8 cellular contexts compared by ENCODE assay signal in genomic region chr1:116375165-116375883, GRCh38. TPM values are rescaled to one million over a fixed set of nuclear protein-coding genes. Genes with fewer than 3 reads are reported as not detected.
A peak's percentile ranks its signal among the peaks of the same experiment; 100 is the strongest.
DNase-seq lines count a peak whose midpoint lies in the region; ATAC-seq and TF ChIP-seq lines count a peak whose summit lies in the region.

No MANE protein-coding gene starts in this region.

- H3K4me3 ChIP-seq in ectodermal cell (ENCODE audit: insufficient read depth, low read depth, low read length), result peak overlapping the region; percentile 75

- ATAC-seq in HG02938 (IDR thresholded peaks at IDR 0.05; ENCODE audit: unreplicated experiment), result no peak
- ATAC-seq in HG02642 (IDR thresholded peaks at IDR 0.05; ENCODE audit: poor library complexity, unreplicated experiment), result no peak

- no peaks in the 10 kb centered on the region for H3K9me3 ChIP-seq in ectodermal cell (ENCODE audit: control insufficient read depth, low read length)

- H3K36me3 Mint-ChIP-seq in nephron (ENCODE audit: low read depth), result no peaks in the 10 kb centered on the region

- H3K4me3 Mint-ChIP-seq in nephron, result peak overlapping the region; percentile 93 to 98 (median 98)

- in situ Hi-C loops in Caki2 (cut with HindIII; ENCODE audit: low pct_unique_long_range_greater_than_20kb, low sequenced_read_pairs), result no loop called here

- DNase-seq in Caki2 (ENCODE audit: low read depth), result peak; percentile 16
- DNase-seq in NCI-H82 (lab: John Stamatoyannopoulos, UW), result peak; percentile 79
- DNase-seq in stimulated activated CD4-positive, alpha-beta T cell treated with anti-CD3 and anti-CD28 coated beads, Interleukin-4, amount 100 ng/mL, for 4 hours, result no peak
- no peak for DNase-seq in NCI-H446 (lab: John Stamatoyannopoulos, UW)

- H3K9me3 Mint-ChIP-seq in nephron, result no peaks in the 10 kb centered on the region

- H3K27me3 Mint-ChIP-seq in nephron (ENCODE audit: low read depth), result peaks cover 3% of the 10 kb centered on the region

- peak overlapping the region; percentile 87 to 96 (median 96) for H3K27ac Mint-ChIP-seq in nephron

- peaks cover 21% of the 10 kb centered on the region for H3K27me3 ChIP-seq in ectodermal cell (ENCODE audit: control insufficient read depth, insufficient read depth, low read length, poor library complexity, severe bottlenecking)

- peaks cover 33% of the 10 kb centered on the region for H3K4me1 ChIP-seq in ectodermal cell (ENCODE audit: control insufficient read depth, insufficient read depth, low read length)

- no peaks in the 10 kb centered on the region for H3K36me3 ChIP-seq in ectodermal cell (ENCODE audit: control insufficient read depth, insufficient read depth, low read length)

- no peak for TF ChIP-seq CTCF in nephron (IDR thresholded peaks at IDR 0.05; ENCODE audit: unreplicated experiment in 3 of 3)

- 80 to 82% methylated on average over 6 of the region's 8 CpGs for WGBS in ectodermal cell, 2 experiments

- no peak overlapping the region for H3K27ac ChIP-seq in ectodermal cell (ENCODE audit: insufficient read depth, low read depth, low read length, poor library complexity, severe bottlenecking)

- peaks cover 69% of the 10 kb centered on the region for H3K4me1 Mint-ChIP-seq in nephron

RNA-seq across cellular contexts. Expression of gene ATP1A1, which starts 2.3 kb away (rescaled TPM):
- total RNA-seq in Caki2 (2014; rRNA removed; shearing (Covaris generic); ENCODE audit: low replicate concordance), result 116 and 171 TPM in 2 replicates
- 243 TPM for polyA plus RNA-seq in ectodermal cell (2013, experiment 1 of 4)
- 256 TPM for polyA plus RNA-seq in ectodermal cell (2013, experiment 2 of 4)
- 189 TPM for polyA plus RNA-seq in ectodermal cell (2013, experiment 3 of 4)
- 207 TPM for polyA plus RNA-seq in ectodermal cell (2013, experiment 4 of 4)

Comparison
In these comparisons a context has a peak if more than half of its experiments do, and no peak if none do; other contexts are left out.
1. DNase-seq: peak in Caki2 (single experiment) and NCI-H82 (single experiment); none in stimulated activated CD4-positive, alpha-beta T cell treated with anti-CD3 and anti-CD28 coated beads, Interleukin-4, amount 100 ng/mL, for 4 hours (0 of 2) and NCI-H446 (0 of 2).